1 cellular context compared by ENCODE assay signal in the genomic region with DNA sequence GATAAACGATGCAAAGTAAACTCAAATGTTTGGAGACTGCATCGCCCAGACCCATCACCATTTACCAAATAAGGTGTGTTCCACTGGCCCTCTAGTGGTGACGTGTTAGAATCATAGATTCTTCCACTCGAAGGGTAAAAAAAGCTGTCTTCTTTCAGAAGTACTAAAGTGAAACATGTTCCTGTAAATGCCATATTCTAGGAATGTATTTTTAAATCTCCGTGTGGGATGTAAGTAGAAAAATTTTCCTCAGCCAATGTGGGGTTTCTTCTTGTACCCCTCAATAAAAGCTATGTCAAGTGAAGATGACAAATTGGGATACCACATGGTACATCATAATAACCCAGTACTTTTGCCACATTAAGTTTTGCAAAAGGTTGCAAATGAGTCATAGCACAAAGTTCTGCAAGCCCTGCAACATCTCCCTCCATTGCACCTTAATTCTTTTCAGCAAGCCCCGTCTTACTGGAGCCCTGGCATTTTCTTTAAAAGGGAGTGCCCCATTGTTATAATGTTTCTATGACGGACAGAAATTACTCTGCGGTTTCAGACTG.
TF ChIP-seq lines count a peak whose summit lies in the region.

No MANE protein-coding gene starts in this region.

TF ChIP-seq in GM23338, 12 proteins besides CTCF, POLR2A, EP300 and RAD21 (continued from another document):
- no peak for TF ChIP-seq REST (IDR thresholded peaks at IDR 0.05; ENCODE audit: unreplicated experiment)
